ENCODE assay signal across 19 cellular contexts in the genomic region with DNA sequence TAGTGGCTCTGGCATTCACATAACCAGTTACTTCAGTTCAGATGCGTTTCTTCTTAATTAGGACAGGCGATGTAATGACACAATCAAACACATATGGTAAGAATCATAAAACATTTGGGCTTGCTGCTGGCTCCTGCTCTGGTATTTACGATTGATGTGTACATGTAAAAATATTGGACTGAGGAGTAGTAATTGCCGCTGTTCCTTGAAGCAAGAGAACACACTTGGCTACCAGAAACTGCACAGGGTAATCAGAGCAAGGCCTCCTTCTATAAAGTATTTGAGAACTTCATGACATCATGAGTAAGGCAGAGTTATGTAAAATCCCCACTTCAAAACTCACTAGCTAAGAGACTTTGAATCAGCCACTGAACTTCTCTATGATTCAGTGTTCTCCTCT.
"Had no signal": no experiment of that assay in that cellular context is flagged by ENCODE, and none has a peak within 500 bp of the region (broad histone marks: within the 10 kb centered on the region; RNA-seq: fewer than 3 reads in every experiment).

No MANE protein-coding gene starts in this region.

- H3K27ac Mint-ChIP-seq: activated CD4-positive, alpha-beta memory T cell treated with anti-CD3 and anti-CD28 coated beads, Interleukin-2, amount 10 ng/mL, durations not matched to agents 7 days and 5 days; activated CD4-positive, alpha-beta T cell treated with anti-CD3 and anti-CD28 coated beads for 36 hours; activated naive CD4-positive, alpha-beta T cell treated with anti-CD3 and anti-CD28 coated beads, Interleukin-2, amount 50 U/mL, for 24 hours; mesothelial cell of epicardium; nephron progenitor cell; stimulated activated naive CD8-positive, alpha-beta T cell treated with anti-CD3 and anti-CD28 coated beads, Interleukin-15, amount 100 ng/mL, for 72 hours had no signal

- H3K27ac ChIP-seq: body of pancreas, esophagus muscularis mucosa, gastroesophageal sphincter, heart right ventricle, pancreas, spleen, upper lobe of left lung had no signal

- H3K4me3 Mint-ChIP-seq: activated CD4-positive, alpha-beta memory T cell treated with anti-CD3 and anti-CD28 coated beads, Interleukin-2, amount 10 ng/mL, durations not matched to agents 7 days and 5 days; activated CD4-positive, alpha-beta T cell treated with anti-CD3 and anti-CD28 coated beads for 36 hours; activated naive CD4-positive, alpha-beta T cell treated with anti-CD3 and anti-CD28 coated beads, Interleukin-2, amount 50 U/mL, for 24 hours; mesothelial cell of epicardium; nephron progenitor cell; stimulated activated naive CD8-positive, alpha-beta T cell treated with anti-CD3 and anti-CD28 coated beads, Interleukin-15, amount 100 ng/mL, for 72 hours had no signal

- H3K36me3 Mint-ChIP-seq: activated naive CD4-positive, alpha-beta T cell treated with anti-CD3 and anti-CD28 coated beads, Interleukin-2, amount 50 U/mL, for 24 hours; mesothelial cell of epicardium had no signal

- DNase-seq: activated CD4-positive, alpha-beta memory T cell treated with anti-CD3 and anti-CD28 coated beads, Interleukin-2, amount 10 ng/mL, durations not matched to agents 7 days and 5 days; activated CD4-positive, alpha-beta T cell treated with anti-CD3 and anti-CD28 coated beads for 36 hours; activated effector memory CD4-positive, alpha-beta T cell treated with anti-CD3 and anti-CD28 coated beads, Interleukin-2, amount 50 U/mL, for 16 hours; activated T-cell treated with anti-CD3 and anti-CD28 coated beads, Interleukin-2, amount 50 U/mL, for 48 hours; body of pancreas; caudate nucleus; heart right ventricle; left colon; nephron progenitor cell; pancreas; sigmoid colon; spleen; stimulated activated naive CD8-positive, alpha-beta T cell treated with anti-CD3 and anti-CD28 coated beads, Interleukin-15, amount 100 ng/mL, for 72 hours; upper lobe of left lung had no signal

- H3K4me3 ChIP-seq: body of pancreas, esophagus muscularis mucosa, gastroesophageal sphincter, heart right ventricle, lung, pancreas, sigmoid colon, spleen, upper lobe of left lung had no signal

- ATAC-seq: activated CD4-positive, alpha-beta T cell treated with anti-CD3 and anti-CD28 coated beads for 36 hours; body of pancreas; gastroesophageal sphincter; heart right ventricle; left colon; pancreas; stimulated activated naive CD8-positive, alpha-beta T cell treated with anti-CD3 and anti-CD28 coated beads, Interleukin-15, amount 100 ng/mL, for 72 hours had no signal

- H3K9me3 ChIP-seq: body of pancreas, esophagus muscularis mucosa, gastroesophageal sphincter, heart right ventricle, pancreas, sigmoid colon, spleen, upper lobe of left lung had no signal

- H3K36me3 ChIP-seq: esophagus muscularis mucosa, gastroesophageal sphincter, heart right ventricle, pancreas, sigmoid colon, spleen, upper lobe of left lung had no signal

- H3K4me1 Mint-ChIP-seq: activated CD4-positive, alpha-beta memory T cell treated with anti-CD3 and anti-CD28 coated beads, Interleukin-2, amount 10 ng/mL, durations not matched to agents 7 days and 5 days; activated CD4-positive, alpha-beta T cell treated with anti-CD3 and anti-CD28 coated beads for 36 hours; activated naive CD4-positive, alpha-beta T cell treated with anti-CD3 and anti-CD28 coated beads, Interleukin-2, amount 50 U/mL, for 24 hours; stimulated activated naive CD8-positive, alpha-beta T cell treated with anti-CD3 and anti-CD28 coated beads, Interleukin-15, amount 100 ng/mL, for 72 hours had no signal

- H3K9me3 Mint-ChIP-seq: activated CD4-positive, alpha-beta memory T cell treated with anti-CD3 and anti-CD28 coated beads, Interleukin-2, amount 10 ng/mL, durations not matched to agents 7 days and 5 days; activated naive CD4-positive, alpha-beta T cell treated with anti-CD3 and anti-CD28 coated beads, Interleukin-2, amount 50 U/mL, for 24 hours; mesothelial cell of epicardium; nephron progenitor cell; stimulated activated naive CD8-positive, alpha-beta T cell treated with anti-CD3 and anti-CD28 coated beads, Interleukin-15, amount 100 ng/mL, for 72 hours had no signal

- H3K27me3 ChIP-seq: body of pancreas, esophagus muscularis mucosa, gastroesophageal sphincter, heart right ventricle, pancreas, sigmoid colon, spleen, upper lobe of left lung had no signal

- H3K4me1 ChIP-seq: body of pancreas, esophagus muscularis mucosa, gastroesophageal sphincter, pancreas, spleen, upper lobe of left lung had no signal
